In the genomic region with DNA sequence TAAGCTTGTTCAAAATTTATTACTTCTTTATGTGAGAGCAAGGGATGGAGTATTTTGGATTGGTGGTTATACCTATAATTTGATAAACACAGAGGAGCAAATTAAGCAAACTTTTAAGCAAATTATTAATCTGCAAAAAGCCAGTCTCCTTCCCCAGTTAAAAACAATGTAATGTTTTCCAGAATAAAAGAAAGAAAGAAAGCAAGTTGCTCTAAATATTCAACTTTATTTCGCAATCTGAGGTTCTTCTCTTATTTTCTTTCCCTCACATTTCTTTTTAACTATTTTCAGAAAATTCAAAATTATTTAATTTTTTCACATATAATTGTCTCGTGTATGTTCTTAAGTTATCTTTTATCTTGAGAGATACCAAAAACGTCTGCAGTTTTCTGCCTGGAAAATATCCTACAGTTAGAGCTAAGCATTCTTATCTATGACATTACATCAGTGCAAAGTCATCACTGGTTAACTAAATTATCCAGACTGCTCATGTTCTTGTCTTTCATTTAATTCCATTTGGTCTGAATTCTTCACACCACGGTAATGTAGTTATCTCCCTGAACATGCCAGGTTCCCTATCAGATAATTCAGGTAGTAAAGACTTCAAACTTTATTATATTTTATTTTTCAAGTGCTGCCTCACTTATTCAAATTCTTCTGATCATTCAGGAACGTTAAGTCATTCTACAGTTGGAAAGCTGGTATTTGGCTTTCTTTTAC, we compare ENCODE assay signal across 1 cellular context.
TF ChIP-seq lines count a peak whose summit lies in the region.

No MANE protein-coding gene starts in this region.

TF ChIP-seq in HEK293, 187 proteins besides CTCF, POLR2A, EP300 and RAD21:
- TF ChIP-seq ZNF660 (tag by site-specific recombination; IDR thresholded peaks at IDR 0.05) = 0 out of 2 replicates have a peak, but pooled peaks have one; percentile 14
- peak; percentile 53; the same call in 1 of the 2 replicates for TF ChIP-seq ZNF600 (tag by site-specific recombination; IDR thresholded peaks at IDR 0.05)
- peak; percentile 26; the same call in 1 of the 2 replicates for TF ChIP-seq ZEB2 (tag by site-specific recombination; IDR thresholded peaks at IDR 0.05)
- TF ChIP-seq ZNF629 (tag by site-specific recombination; IDR thresholded peaks at IDR 0.05) = peak; percentile 80
- no peak for TF ChIP-seq ZNF10 (tag by site-specific recombination; IDR thresholded peaks at IDR 0.05)
- TF ChIP-seq, protein P1, sequence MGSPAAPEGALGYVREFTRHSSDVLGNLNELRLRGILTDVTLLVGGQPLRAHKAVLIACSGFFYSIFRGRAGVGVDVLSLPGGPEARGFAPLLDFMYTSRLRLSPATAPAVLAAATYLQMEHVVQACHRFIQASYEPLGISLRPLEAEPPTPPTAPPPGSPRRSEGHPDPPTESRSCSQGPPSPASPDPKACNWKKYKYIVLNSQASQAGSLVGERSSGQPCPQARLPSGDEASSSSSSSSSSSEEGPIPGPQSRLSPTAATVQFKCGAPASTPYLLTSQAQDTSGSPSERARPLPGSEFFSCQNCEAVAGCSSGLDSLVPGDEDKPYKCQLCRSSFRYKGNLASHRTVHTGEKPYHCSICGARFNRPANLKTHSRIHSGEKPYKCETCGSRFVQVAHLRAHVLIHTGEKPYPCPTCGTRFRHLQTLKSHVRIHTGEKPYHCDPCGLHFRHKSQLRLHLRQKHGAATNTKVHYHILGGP (tag by site-specific recombination; IDR thresholded peaks at IDR 0.05) = no peak
- no peak for TF ChIP-seq ZNF707 (tag by site-specific recombination; IDR thresholded peaks at IDR 0.05)
- TF ChIP-seq ZNF558 (tag by site-specific recombination; IDR thresholded peaks at IDR 0.05) = no peak
- no peak for TF ChIP-seq GLI2 (tag by site-specific recombination; IDR thresholded peaks at IDR 0.05; ENCODE audit: borderline replicate concordance, low read depth)
- no peak for TF ChIP-seq HOXD13 (CRISPR knock-in tag; IDR thresholded peaks at IDR 0.05; ENCODE audit: borderline replicate concordance)
- peak; percentile 41; the same call in 1 of the 2 replicates for TF ChIP-seq ZBTB21 (tag by site-specific recombination; IDR thresholded peaks at IDR 0.05)
- TF ChIP-seq ZNF169 (tag by site-specific recombination; IDR thresholded peaks at IDR 0.05) = no peak
- TF ChIP-seq ATF2 (tag by site-specific recombination; IDR thresholded peaks at IDR 0.05; ENCODE audit: low read depth) = peak; percentile 44
- peak; percentile 20; the same call in 1 of the 2 replicates for TF ChIP-seq ZNF664 (tag by site-specific recombination; IDR thresholded peaks at IDR 0.05)
- TF ChIP-seq ZNF366 (tag by site-specific recombination; conservative IDR thresholded peaks at IDR 0.05) = peak; percentile 11; the same call in 1 of the 2 replicates
- TF ChIP-seq FEZF1 (tag by site-specific recombination; IDR thresholded peaks at IDR 0.05) = peak; percentile 60
